8 cellular contexts compared by ENCODE assay signal in genomic region chr12:66144796-66145754, GRCh38. TPM values are rescaled to one million over a fixed set of nuclear protein-coding genes. Genes with fewer than 3 reads are reported as not detected.
A peak's percentile ranks its signal among the peaks of the same experiment; 100 is the strongest.
DNase-seq lines count a peak whose midpoint lies in the region; TF ChIP-seq lines count a peak whose summit lies in the region.

No MANE protein-coding gene starts in this region.

- TF ChIP-seq CTCF in WERI-Rb-1 (IDR thresholded peaks at IDR 0.05; ENCODE audit: low read depth, low read length) (peak; percentile 52), prostate gland (IDR thresholded peaks at IDR 0.05) (peak in 3 of 4 experiments; percentile 49 to 71 (median 60))

- TF ChIP-seq POLR2A in prostate gland (IDR thresholded peaks at IDR 0.05), result no peak

- intact Hi-C loops in prostate gland (cut with DNase I), result loop anchor here (10.0 kb wide), 1 partner anchor 160 kb away; the partner anchor contains the start of gene HELB

- WGBS in prostate gland, result 42% methylated on average over 7 of the region's 7 CpGs

- peaks cover 13% of the 10 kb centered on the region for H3K9me3 Mint-ChIP-seq in activated T-cell treated with anti-CD3 and anti-CD28 coated beads, Interleukin-2, amount 50 U/mL, for 24 hours

- peaks cover 14% of the 10 kb centered on the region for H3K4me1 Mint-ChIP-seq in activated T-cell treated with anti-CD3 and anti-CD28 coated beads, Interleukin-2, amount 50 U/mL, for 24 hours (ENCODE audit: low read depth)

- H3K4me3 Mint-ChIP-seq in activated T-cell treated with anti-CD3 and anti-CD28 coated beads, Interleukin-2, amount 50 U/mL, for 24 hours, result no peak overlapping the region

- peaks cover 91% of the 10 kb centered on the region for H3K36me3 Mint-ChIP-seq in activated T-cell treated with anti-CD3 and anti-CD28 coated beads, Interleukin-2, amount 50 U/mL, for 24 hours (ENCODE audit: low read depth)

- no peak for DNase-seq in activated T-cell treated with anti-CD3 and anti-CD28 coated beads, Interleukin-2, amount 50 U/mL, for 24 hours
- DNase-seq in activated T-cell treated with anti-CD3 and anti-CD28 coated beads, Interleukin-2, amount 50 U/mL, for 48 hours, result no peak
- peak; percentile 9 for DNase-seq in NCI-H1694 (lab: John Stamatoyannopoulos, UW)
- DNase-seq in WERI-Rb-1, result no peak
- peak; percentile 72 for DNase-seq in glomerular endothelial cell (ENCODE audit: extremely low read depth, low read depth, low spot score)
- peak; percentile 62 for DNase-seq in prostate gland (ENCODE audit: low spot score)
- no peak for DNase-seq in germinal center (ENCODE audit: low spot score)
- no peak for DNase-seq in effector CD4-positive, alpha-beta T cell

- peak overlapping the region; percentile 81 for H3K27ac Mint-ChIP-seq in activated T-cell treated with anti-CD3 and anti-CD28 coated beads, Interleukin-2, amount 50 U/mL, for 24 hours

- H3K27me3 ChIP-seq in WERI-Rb-1 (ENCODE audit: insufficient read depth, low read depth, severe bottlenecking), result no peaks in the 10 kb centered on the region
- H3K27me3 ChIP-seq in prostate gland (replicated peaks; ENCODE audit: insufficient read depth), result no peaks in the 10 kb centered on the region

- no peaks in the 10 kb centered on the region for H3K27me3 Mint-ChIP-seq in activated T-cell treated with anti-CD3 and anti-CD28 coated beads, Interleukin-2, amount 50 U/mL, for 24 hours

- H3K4me1 ChIP-seq in prostate gland (replicated peaks), result peaks cover 3% of the 10 kb centered on the region

- no peak overlapping the region for H3K4me3 ChIP-seq in WERI-Rb-1 (ENCODE audit: low read depth, low read length)
- H3K4me3 ChIP-seq in prostate gland, result no peak overlapping the region

- H3K27ac ChIP-seq in WERI-Rb-1, result no peak overlapping the region
- H3K27ac ChIP-seq in prostate gland, result peak overlapping the region; percentile 12 to 38

- no peaks in the 10 kb centered on the region for H3K36me3 ChIP-seq in WERI-Rb-1
- peaks cover 0 to 7% of the 10 kb centered on the region in 2 donors for H3K36me3 ChIP-seq in prostate gland

- H3K9me3 ChIP-seq in WERI-Rb-1 (ENCODE audit: severe bottlenecking) (peaks cover under 1% of the 10 kb centered on the region), prostate gland (no peaks in the 10 kb centered on the region)

RNA-seq across cellular contexts. Expression of gene LLPH, which starts 14.5 kb away (rescaled TPM):
- total RNA-seq in glomerular endothelial cell, result 9.2 and 13.9 TPM in 2 replicates
- 10 to 100 TPM; 11.0 to 17.6 TPM for total RNA-seq in prostate gland

RNA-seq across cellular contexts. Expression of gene TMBIM4, which starts 24.7 kb away (rescaled TPM):
- total RNA-seq in glomerular endothelial cell (99.6 and 112 TPM in 2 replicates), prostate gland (100 to 1,000 TPM; 242 to 337 TPM)

RNA-seq across cellular contexts. Expression of gene IRAK3, which starts 43.9 kb away (rescaled TPM):
- total RNA-seq in glomerular endothelial cell (2.9 and 5.0 TPM in 2 replicates), prostate gland (1 to 10 TPM; 4.5 to 9.5 TPM)

Comparison
In these comparisons a context has a peak if more than half of its experiments do, and no peak if none do; other contexts are left out.
1. DNase-seq: peak in NCI-H1694 (single experiment), glomerular endothelial cell (single experiment) and prostate gland (single experiment); none in activated T-cell treated with anti-CD3 and anti-CD28 coated beads, Interleukin-2, amount 50 U/mL, for 24 hours (single experiment), activated T-cell treated with anti-CD3 and anti-CD28 coated beads, Interleukin-2, amount 50 U/mL, for 48 hours (0 of 2), WERI-Rb-1 (single experiment), germinal center (single experiment) and effector CD4-positive, alpha-beta T cell (single experiment).